Comparison of ENCODE assay signal across 1 cellular context in the genomic region with DNA sequence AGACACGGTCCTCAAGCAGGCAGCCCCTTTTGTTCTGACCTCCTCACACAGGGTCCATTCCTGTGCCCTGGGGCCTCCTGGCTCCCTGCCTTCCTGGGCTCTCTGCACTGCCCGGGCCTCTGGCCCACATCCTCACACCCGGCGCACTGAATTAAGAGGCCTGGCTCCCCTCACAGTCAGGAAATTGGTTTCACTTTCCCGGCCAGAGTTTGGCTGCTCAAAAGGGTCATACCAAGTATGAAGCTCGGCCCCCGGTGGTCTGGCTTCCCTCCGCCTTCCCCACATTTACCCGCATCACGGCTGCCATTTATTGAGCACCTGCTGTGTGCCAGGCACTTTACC.
TF ChIP-seq lines count a peak whose summit lies in the region.

No MANE protein-coding gene starts in this region.

TF ChIP-seq in liver, 16 proteins besides CTCF, POLR2A, EP300 and RAD21 (continued from another document):
- TF ChIP-seq YY1 (IDR thresholded peaks at IDR 0.05) = no peak
- TF ChIP-seq SP1 (IDR thresholded peaks at IDR 0.05) = no peak
- TF ChIP-seq FOXA1 (IDR thresholded peaks at IDR 0.05) = no peak
- no peak for TF ChIP-seq FOXA2 (IDR thresholded peaks at IDR 0.05)
- no peak for TF ChIP-seq RXRA (IDR thresholded peaks at IDR 0.05)
- no peak for TF ChIP-seq HNF4A (conservative IDR thresholded peaks at IDR 0.05)
- no peak for TF ChIP-seq EGR1 (IDR thresholded peaks at IDR 0.05; ENCODE audit: low read depth in 2 of 2)
- no peak for TF ChIP-seq TAF1 (conservative IDR thresholded peaks at IDR 0.05)
- TF ChIP-seq, protein P1, sequence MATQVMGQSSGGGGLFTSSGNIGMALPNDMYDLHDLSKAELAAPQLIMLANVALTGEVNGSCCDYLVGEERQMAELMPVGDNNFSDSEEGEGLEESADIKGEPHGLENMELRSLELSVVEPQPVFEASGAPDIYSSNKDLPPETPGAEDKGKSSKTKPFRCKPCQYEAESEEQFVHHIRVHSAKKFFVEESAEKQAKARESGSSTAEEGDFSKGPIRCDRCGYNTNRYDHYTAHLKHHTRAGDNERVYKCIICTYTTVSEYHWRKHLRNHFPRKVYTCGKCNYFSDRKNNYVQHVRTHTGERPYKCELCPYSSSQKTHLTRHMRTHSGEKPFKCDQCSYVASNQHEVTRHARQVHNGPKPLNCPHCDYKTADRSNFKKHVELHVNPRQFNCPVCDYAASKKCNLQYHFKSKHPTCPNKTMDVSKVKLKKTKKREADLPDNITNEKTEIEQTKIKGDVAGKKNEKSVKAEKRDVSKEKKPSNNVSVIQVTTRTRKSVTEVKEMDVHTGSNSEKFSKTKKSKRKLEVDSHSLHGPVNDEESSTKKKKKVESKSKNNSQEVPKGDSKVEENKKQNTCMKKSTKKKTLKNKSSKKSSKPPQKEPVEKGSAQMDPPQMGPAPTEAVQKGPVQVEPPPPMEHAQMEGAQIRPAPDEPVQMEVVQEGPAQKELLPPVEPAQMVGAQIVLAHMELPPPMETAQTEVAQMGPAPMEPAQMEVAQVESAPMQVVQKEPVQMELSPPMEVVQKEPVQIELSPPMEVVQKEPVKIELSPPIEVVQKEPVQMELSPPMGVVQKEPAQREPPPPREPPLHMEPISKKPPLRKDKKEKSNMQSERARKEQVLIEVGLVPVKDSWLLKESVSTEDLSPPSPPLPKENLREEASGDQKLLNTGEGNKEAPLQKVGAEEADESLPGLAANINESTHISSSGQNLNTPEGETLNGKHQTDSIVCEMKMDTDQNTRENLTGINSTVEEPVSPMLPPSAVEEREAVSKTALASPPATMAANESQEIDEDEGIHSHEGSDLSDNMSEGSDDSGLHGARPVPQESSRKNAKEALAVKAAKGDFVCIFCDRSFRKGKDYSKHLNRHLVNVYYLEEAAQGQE (IDR thresholded peaks at IDR 0.05) = no peak
- TF ChIP-seq, protein P2, sequence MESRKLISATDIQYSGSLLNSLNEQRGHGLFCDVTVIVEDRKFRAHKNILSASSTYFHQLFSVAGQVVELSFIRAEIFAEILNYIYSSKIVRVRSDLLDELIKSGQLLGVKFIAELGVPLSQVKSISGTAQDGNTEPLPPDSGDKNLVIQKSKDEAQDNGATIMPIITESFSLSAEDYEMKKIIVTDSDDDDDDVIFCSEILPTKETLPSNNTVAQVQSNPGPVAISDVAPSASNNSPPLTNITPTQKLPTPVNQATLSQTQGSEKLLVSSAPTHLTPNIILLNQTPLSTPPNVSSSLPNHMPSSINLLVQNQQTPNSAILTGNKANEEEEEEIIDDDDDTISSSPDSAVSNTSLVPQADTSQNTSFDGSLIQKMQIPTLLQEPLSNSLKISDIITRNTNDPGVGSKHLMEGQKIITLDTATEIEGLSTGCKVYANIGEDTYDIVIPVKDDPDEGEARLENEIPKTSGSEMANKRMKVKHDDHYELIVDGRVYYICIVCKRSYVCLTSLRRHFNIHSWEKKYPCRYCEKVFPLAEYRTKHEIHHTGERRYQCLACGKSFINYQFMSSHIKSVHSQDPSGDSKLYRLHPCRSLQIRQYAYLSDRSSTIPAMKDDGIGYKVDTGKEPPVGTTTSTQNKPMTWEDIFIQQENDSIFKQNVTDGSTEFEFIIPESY (IDR thresholded peaks at IDR 0.05) = no peak
- TF ChIP-seq, protein P3, sequence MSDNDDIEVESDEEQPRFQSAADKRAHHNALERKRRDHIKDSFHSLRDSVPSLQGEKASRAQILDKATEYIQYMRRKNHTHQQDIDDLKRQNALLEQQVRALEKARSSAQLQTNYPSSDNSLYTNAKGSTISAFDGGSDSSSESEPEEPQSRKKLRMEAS (IDR thresholded peaks at IDR 0.05) = no peak
- TF ChIP-seq NR2F2 (IDR thresholded peaks at IDR 0.05) = no peak
